20 cellular contexts compared by ENCODE assay signal in genomic region chr6:149820506-149820905, GRCh38.
"Had no signal": no experiment of that assay in that cellular context is flagged by ENCODE, and none has a peak within 500 bp of the region (broad histone marks: within the 10 kb centered on the region; RNA-seq: fewer than 3 reads in every experiment).

No MANE protein-coding gene starts in this region.

- H3K36me3 ChIP-seq: uterus had no signal

- H3K4me3 Mint-ChIP-seq: activated CD4-positive, alpha-beta memory T cell treated with anti-CD3 and anti-CD28 coated beads for 36 hours; activated CD4-positive, alpha-beta T cell treated with anti-CD3 and anti-CD28 coated beads for 36 hours; activated CD8-positive, alpha-beta memory T cell treated with anti-CD3 and anti-CD28 coated beads, Interleukin-2, amount 10 ng/mL, durations not matched to agents 7 days and 5 days; activated naive CD4-positive, alpha-beta T cell treated with anti-CD3 and anti-CD28 coated beads for 36 hours; endodermal cell; naive thymus-derived CD8-positive, alpha-beta T cell had no signal

- FAIRE-seq: astrocyte, kidney had no signal

- H3K4me1 Mint-ChIP-seq: naive thymus-derived CD8-positive, alpha-beta T cell had no signal

- H3K9ac ChIP-seq: parathyroid adenoma had no signal

- H3K36me3 Mint-ChIP-seq: activated CD8-positive, alpha-beta memory T cell treated with anti-CD3 and anti-CD28 coated beads, Interleukin-2, amount 10 ng/mL, durations not matched to agents 7 days and 5 days had no signal

- H3K27me3 ChIP-seq: dorsolateral prefrontal cortex, gastroesophageal sphincter, tibial artery, uterus had no signal

- ATAC-seq: activated CD4-positive, alpha-beta T cell treated with anti-CD3 and anti-CD28 coated beads for 36 hours; activated CD8-positive, alpha-beta memory T cell treated with anti-CD3 and anti-CD28 coated beads, Interleukin-2, amount 10 ng/mL, durations not matched to agents 7 days and 5 days; gastroesophageal sphincter; naive thymus-derived CD8-positive, alpha-beta T cell had no signal

- DNase-seq: activated CD4-positive, alpha-beta memory T cell treated with anti-CD3 and anti-CD28 coated beads for 36 hours; activated CD4-positive, alpha-beta T cell treated with anti-CD3 and anti-CD28 coated beads for 36 hours; activated CD8-positive, alpha-beta memory T cell treated with anti-CD3 and anti-CD28 coated beads, Interleukin-2, amount 10 ng/mL, durations not matched to agents 7 days and 5 days; activated naive CD4-positive, alpha-beta T cell treated with anti-CD3 and anti-CD28 coated beads for 36 hours; activated T-cell treated with anti-CD3 and anti-CD28 coated beads, Interleukin-2, amount 50 U/mL, for 1 hour; dorsolateral prefrontal cortex; endodermal cell; hippocampal formation; kidney; mesenchymal stem cell; naive thymus-derived CD8-positive, alpha-beta T cell; stimulated activated CD4-positive, alpha-beta T cell treated with anti-CD3 and anti-CD28 coated beads, Interleukin-15, amount 100 ng/mL, for 24 hours; stimulated activated CD4-positive, alpha-beta T cell treated with anti-CD3 and anti-CD28 coated beads, Interleukin-4, amount 100 ng/mL, for 24 hours; stimulated activated naive CD4-positive, alpha-beta T cell; tibial artery; uterus had no signal

- H3K27ac Mint-ChIP-seq: activated CD4-positive, alpha-beta memory T cell treated with anti-CD3 and anti-CD28 coated beads for 36 hours; activated CD4-positive, alpha-beta T cell treated with anti-CD3 and anti-CD28 coated beads for 36 hours; activated CD8-positive, alpha-beta memory T cell treated with anti-CD3 and anti-CD28 coated beads, Interleukin-2, amount 10 ng/mL, durations not matched to agents 7 days and 5 days; activated naive CD4-positive, alpha-beta T cell treated with anti-CD3 and anti-CD28 coated beads for 36 hours; activated T-helper 2 cell treated with anti-CD3 and anti-CD28 coated beads, Interferon-gamma antibody, Interleukin-2, Interleukin-4, amounts not matched to agents 10 μg/mL and 5 μg/mL and 100 μg/mL, durations not matched to agents 14 hours and 24 hours and 36 hours; endodermal cell had no signal

- H2AFZ ChIP-seq: parathyroid adenoma had no signal

- H3K9me3 ChIP-seq: gastroesophageal sphincter, tibial artery, uterus had no signal

- H3K27ac ChIP-seq: gastroesophageal sphincter, parathyroid adenoma, tibial artery, uterus had no signal

- H3K9me3 Mint-ChIP-seq: activated CD4-positive, alpha-beta memory T cell treated with anti-CD3 and anti-CD28 coated beads for 36 hours; activated naive CD4-positive, alpha-beta T cell treated with anti-CD3 and anti-CD28 coated beads for 36 hours; activated T-helper 2 cell treated with anti-CD3 and anti-CD28 coated beads, Interferon-gamma antibody, Interleukin-2, Interleukin-4, amounts not matched to agents 10 μg/mL and 5 μg/mL and 100 μg/mL, durations not matched to agents 14 hours and 24 hours and 36 hours; endodermal cell; naive thymus-derived CD8-positive, alpha-beta T cell had no signal

- H3K4me3 ChIP-seq: dorsolateral prefrontal cortex, gastroesophageal sphincter, tibial artery, uterus had no signal

- H3K4me1 ChIP-seq: gastroesophageal sphincter, tibial artery, uterus had no signal

- H3K27me3 Mint-ChIP-seq: activated CD4-positive, alpha-beta memory T cell treated with anti-CD3 and anti-CD28 coated beads for 36 hours; activated CD4-positive, alpha-beta T cell treated with anti-CD3 and anti-CD28 coated beads for 36 hours had no signal
